In the genomic region with DNA sequence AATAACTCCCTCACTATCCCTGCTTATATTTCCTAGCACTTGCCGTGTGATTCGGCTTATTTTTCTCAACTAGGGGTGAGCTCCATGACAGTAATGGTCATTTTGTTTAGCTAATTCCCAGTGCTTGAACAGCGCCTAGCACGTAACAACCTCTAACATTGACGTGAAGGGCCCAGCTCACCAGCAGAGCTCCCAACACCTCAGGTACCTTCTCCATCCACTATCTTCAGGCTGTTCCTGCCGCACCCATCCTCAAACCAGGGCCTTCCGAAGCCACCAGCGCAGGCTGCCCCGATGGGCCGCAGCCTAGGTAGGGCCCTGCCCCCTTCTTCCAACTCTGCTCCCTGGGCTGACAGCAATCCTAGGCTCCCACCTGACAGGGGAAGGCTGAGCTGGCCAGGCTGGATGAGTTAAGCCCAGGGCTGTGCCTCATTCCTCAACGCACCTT, we compare ENCODE assay signal across 8 cellular contexts. TPM values are rescaled to one million over a fixed set of nuclear protein-coding genes. Genes with fewer than 3 reads are reported as not detected.
DNase-seq lines count a peak whose midpoint lies in the region; ATAC-seq lines count a peak whose summit lies in the region.

No MANE protein-coding gene starts in this region.

- H3K27ac Mint-ChIP-seq in activated CD4-positive, alpha-beta T cell treated with anti-CD3 and anti-CD28 coated beads for 36 hours, result peak overlapping the region; percentile 96
- peak overlapping the region; percentile 94 for H3K27ac Mint-ChIP-seq in activated T-helper 1 cell treated with anti-CD3 and anti-CD28 coated beads, Interleukin-12 subunit alpha, Interleukin-12 subunit beta, Interleukin-2, Interleukin-4 antibody, amounts not matched to agents 30 ng/mL and 10 ng/mL and 1 ng/mL, durations not matched to agents 14 hours and 24 hours and 36 hours

- peaks cover 44% of the 10 kb centered on the region for H3K36me3 Mint-ChIP-seq in activated CD4-positive, alpha-beta T cell treated with anti-CD3 and anti-CD28 coated beads for 36 hours (ENCODE audit: low read depth)
- H3K36me3 Mint-ChIP-seq in activated T-helper 1 cell treated with anti-CD3 and anti-CD28 coated beads, Interleukin-12 subunit alpha, Interleukin-12 subunit beta, Interleukin-2, Interleukin-4 antibody, amounts not matched to agents 30 ng/mL and 10 ng/mL and 1 ng/mL, durations not matched to agents 14 hours and 24 hours and 36 hours (ENCODE audit: low read depth), result peaks cover 39% of the 10 kb centered on the region

- H3K4me3 Mint-ChIP-seq in activated CD4-positive, alpha-beta T cell treated with anti-CD3 and anti-CD28 coated beads for 36 hours, result peak overlapping the region; percentile 96
- peak overlapping the region; percentile 91 for H3K4me3 Mint-ChIP-seq in activated T-helper 1 cell treated with anti-CD3 and anti-CD28 coated beads, Interleukin-12 subunit alpha, Interleukin-12 subunit beta, Interleukin-2, Interleukin-4 antibody, amounts not matched to agents 30 ng/mL and 10 ng/mL and 1 ng/mL, durations not matched to agents 14 hours and 24 hours and 36 hours

- H3K4me1 Mint-ChIP-seq in activated CD4-positive, alpha-beta T cell treated with anti-CD3 and anti-CD28 coated beads for 36 hours, result peaks cover 23% of the 10 kb centered on the region
- peaks cover 33% of the 10 kb centered on the region for H3K4me1 Mint-ChIP-seq in activated T-helper 1 cell treated with anti-CD3 and anti-CD28 coated beads, Interleukin-12 subunit alpha, Interleukin-12 subunit beta, Interleukin-2, Interleukin-4 antibody, amounts not matched to agents 30 ng/mL and 10 ng/mL and 1 ng/mL, durations not matched to agents 14 hours and 24 hours and 36 hours (ENCODE audit: low read depth)

- no peaks in the 10 kb centered on the region for H3K27me3 Mint-ChIP-seq in activated CD4-positive, alpha-beta T cell treated with anti-CD3 and anti-CD28 coated beads for 36 hours
- peaks cover 2% of the 10 kb centered on the region for H3K27me3 Mint-ChIP-seq in activated T-helper 1 cell treated with anti-CD3 and anti-CD28 coated beads, Interleukin-12 subunit alpha, Interleukin-12 subunit beta, Interleukin-2, Interleukin-4 antibody, amounts not matched to agents 30 ng/mL and 10 ng/mL and 1 ng/mL, durations not matched to agents 14 hours and 24 hours and 36 hours (ENCODE audit: insufficient read depth)

- ATAC-seq in activated CD4-positive, alpha-beta T cell treated with anti-CD3 and anti-CD28 coated beads for 36 hours, result no peak
- peak; percentile 3 to 7 for ATAC-seq in left cardiac atrium
- no peak for ATAC-seq in HG03159 (IDR thresholded peaks at IDR 0.05; ENCODE audit: unreplicated experiment)

- CTCF ChIA-PET in activated CD4-positive, alpha-beta T cell treated with anti-CD3 and anti-CD28 coated beads for 36 hours (lab: Charles Lee), result interaction anchor here (0.7 to 4.6 kb wide), 6 partner anchors 11 to 459 kb away, joined by 3 to 45 read pairs (median 4); no protein-coding TSS in a partner anchor

- DNase-seq in activated CD4-positive, alpha-beta T cell treated with anti-CD3 and anti-CD28 coated beads for 36 hours, result no peak
- DNase-seq in activated CD4-positive, alpha-beta T cell treated with anti-CD3 and anti-CD28 coated beads for 48 hours, result no peak
- no peak for DNase-seq in activated T-helper 1 cell treated with anti-CD3 and anti-CD28 coated beads, Interleukin-12 subunit alpha, Interleukin-12 subunit beta, Interleukin-2, Interleukin-4 antibody, amounts not matched to agents 30 ng/mL and 10 ng/mL and 1 ng/mL, durations not matched to agents 14 hours and 24 hours and 36 hours (ENCODE audit: low spot score)
- DNase-seq in left cardiac atrium (no peak), renal cortical epithelial cell (ENCODE audit: low read depth) (peak; percentile 16), midbrain (lab: John Stamatoyannopoulos, UW) (no peak), NCI-H1048 (lab: John Stamatoyannopoulos, UW) (no peak)

- POLR2A ChIA-PET in activated CD4-positive, alpha-beta T cell treated with anti-CD3 and anti-CD28 coated beads for 36 hours (lab: Charles Lee), result interaction anchor here (0.6 to 2.1 kb wide), 9 partner anchors 10 to 526 kb away, joined by 3 to 12 read pairs (median 4); partner anchors contain the start of genes BTBD1 and C15orf40

- no peaks in the 10 kb centered on the region for H3K9me3 Mint-ChIP-seq in activated CD4-positive, alpha-beta T cell treated with anti-CD3 and anti-CD28 coated beads for 36 hours (ENCODE audit: low read depth)
- no peaks in the 10 kb centered on the region for H3K9me3 Mint-ChIP-seq in activated T-helper 1 cell treated with anti-CD3 and anti-CD28 coated beads, Interleukin-12 subunit alpha, Interleukin-12 subunit beta, Interleukin-2, Interleukin-4 antibody, amounts not matched to agents 30 ng/mL and 10 ng/mL and 1 ng/mL, durations not matched to agents 14 hours and 24 hours and 36 hours

- intact Hi-C loops in activated CD4-positive, alpha-beta T cell treated with anti-CD3 and anti-CD28 coated beads for 36 hours (cut with DNase I, micrococcal nuclease), result loop anchor here (1.0 to 10.0 kb wide), 15 partner anchors 106 to 1246 kb away; partner anchors contain the start of genes BTBD1 (in 2 of the 2), C15orf40 (in 2 of the 2), RAMAC (in 2 of the 2) and AP3B2 (in 1 of the 2)
- intact Hi-C loops in activated T-helper 1 cell treated with anti-CD3 and anti-CD28 coated beads, Interleukin-12 subunit alpha, Interleukin-12 subunit beta, Interleukin-2, Interleukin-4 antibody, amounts not matched to agents 30 ng/mL and 10 ng/mL and 1 ng/mL, durations not matched to agents 14 hours and 24 hours and 36 hours (cut with micrococcal nuclease), result loop anchor here (1.0 to 10.0 kb wide), 10 partner anchors 168 to 1246 kb away; partner anchors contain the start of genes AP3B2, BTBD1, EFL1 and MEX3B
- intact Hi-C loops in left cardiac atrium (cut with DNase I), result loop anchor here in 1 of 2 donors (2.0 kb wide), 1 partner anchor 210 kb away; no protein-coding TSS in a partner anchor

RNA-seq across cellular contexts. Expression of gene RPS17, which starts 0.8 kb away (rescaled TPM):
- 1,000 to 10,000 TPM; 2,882 to 3,294 TPM for total RNA-seq in activated CD4-positive, alpha-beta T cell treated with anti-CD3 and anti-CD28 coated beads for 36 hours
- total RNA-seq in activated T-helper 1 cell treated with anti-CD3 and anti-CD28 coated beads, Interleukin-12 subunit alpha, Interleukin-12 subunit beta, Interleukin-2, Interleukin-4 antibody, amounts not matched to agents 30 ng/mL and 10 ng/mL and 1 ng/mL, durations not matched to agents 14 hours and 24 hours and 36 hours, result 2,478 and 2,503 TPM in 2 replicates
- total RNA-seq in left cardiac atrium (100 to 1,000 TPM; 888 to 970 TPM), renal cortical epithelial cell (661 and 1,315 TPM in 2 replicates)

Comparison
In these comparisons a context has a peak if more than half of its experiments do, and no peak if none do; other contexts are left out.
1. ATAC-seq: peak in left cardiac atrium (2 of 2); none in activated CD4-positive, alpha-beta T cell treated with anti-CD3 and anti-CD28 coated beads for 36 hours (single experiment) and HG03159 (single experiment).